In the genomic region with DNA sequence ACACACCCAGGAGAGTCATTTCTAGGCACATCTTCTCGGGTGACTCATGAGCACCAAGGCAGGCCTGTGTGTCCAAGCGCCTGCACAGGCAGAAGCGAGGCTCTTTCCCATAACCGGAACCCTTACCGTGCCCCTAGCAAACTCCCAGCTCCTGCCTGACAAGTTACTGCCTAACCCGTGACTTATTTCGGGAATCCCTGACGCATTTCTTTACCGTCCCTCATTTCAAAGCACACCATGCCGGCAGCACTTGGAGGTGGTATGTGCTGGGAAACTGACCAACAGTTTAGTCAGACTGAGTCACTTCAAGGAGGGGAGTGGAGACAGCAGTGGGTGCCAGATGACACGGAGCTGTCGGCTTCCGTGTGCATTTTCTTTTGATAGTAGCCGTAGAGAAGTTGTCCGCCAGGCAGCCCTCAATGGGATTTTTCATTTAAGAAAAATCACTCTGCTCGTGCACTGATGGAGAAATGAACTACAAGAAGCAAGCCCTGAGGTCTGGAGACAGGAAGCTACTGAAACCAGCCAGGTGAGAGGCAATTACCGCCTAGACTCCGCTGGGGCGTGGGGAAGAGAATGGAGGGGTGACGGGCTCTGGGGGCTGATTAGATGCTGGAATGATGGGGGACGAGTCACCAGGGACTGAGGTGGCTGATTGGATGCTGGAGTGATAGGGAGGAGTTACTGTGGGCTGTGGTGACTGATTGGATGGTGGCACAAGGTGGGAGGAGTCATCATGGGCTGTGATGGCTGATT, we compare ENCODE assay signal across 1 cellular context.
A peak's percentile ranks its signal among the peaks of the same experiment; 100 is the strongest.
TF ChIP-seq lines count a peak whose summit lies in the region.

No MANE protein-coding gene starts in this region.

TF ChIP-seq in A549, 52 proteins besides CTCF, POLR2A, EP300 and RAD21 (continued from another document):
- TF ChIP-seq, protein P1, sequence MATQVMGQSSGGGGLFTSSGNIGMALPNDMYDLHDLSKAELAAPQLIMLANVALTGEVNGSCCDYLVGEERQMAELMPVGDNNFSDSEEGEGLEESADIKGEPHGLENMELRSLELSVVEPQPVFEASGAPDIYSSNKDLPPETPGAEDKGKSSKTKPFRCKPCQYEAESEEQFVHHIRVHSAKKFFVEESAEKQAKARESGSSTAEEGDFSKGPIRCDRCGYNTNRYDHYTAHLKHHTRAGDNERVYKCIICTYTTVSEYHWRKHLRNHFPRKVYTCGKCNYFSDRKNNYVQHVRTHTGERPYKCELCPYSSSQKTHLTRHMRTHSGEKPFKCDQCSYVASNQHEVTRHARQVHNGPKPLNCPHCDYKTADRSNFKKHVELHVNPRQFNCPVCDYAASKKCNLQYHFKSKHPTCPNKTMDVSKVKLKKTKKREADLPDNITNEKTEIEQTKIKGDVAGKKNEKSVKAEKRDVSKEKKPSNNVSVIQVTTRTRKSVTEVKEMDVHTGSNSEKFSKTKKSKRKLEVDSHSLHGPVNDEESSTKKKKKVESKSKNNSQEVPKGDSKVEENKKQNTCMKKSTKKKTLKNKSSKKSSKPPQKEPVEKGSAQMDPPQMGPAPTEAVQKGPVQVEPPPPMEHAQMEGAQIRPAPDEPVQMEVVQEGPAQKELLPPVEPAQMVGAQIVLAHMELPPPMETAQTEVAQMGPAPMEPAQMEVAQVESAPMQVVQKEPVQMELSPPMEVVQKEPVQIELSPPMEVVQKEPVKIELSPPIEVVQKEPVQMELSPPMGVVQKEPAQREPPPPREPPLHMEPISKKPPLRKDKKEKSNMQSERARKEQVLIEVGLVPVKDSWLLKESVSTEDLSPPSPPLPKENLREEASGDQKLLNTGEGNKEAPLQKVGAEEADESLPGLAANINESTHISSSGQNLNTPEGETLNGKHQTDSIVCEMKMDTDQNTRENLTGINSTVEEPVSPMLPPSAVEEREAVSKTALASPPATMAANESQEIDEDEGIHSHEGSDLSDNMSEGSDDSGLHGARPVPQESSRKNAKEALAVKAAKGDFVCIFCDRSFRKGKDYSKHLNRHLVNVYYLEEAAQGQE (IDR thresholded peaks at IDR 0.05), result no peak
- no peak for TF ChIP-seq HEYL (CRISPR knock-in tag; IDR thresholded peaks at IDR 0.05)
- TF ChIP-seq SREBF2 (IDR thresholded peaks at IDR 0.05), result no peak
- no peak for TF ChIP-seq CHD4 (IDR thresholded peaks at IDR 0.05; ENCODE audit: borderline replicate concordance)
- TF ChIP-seq, protein P2, sequence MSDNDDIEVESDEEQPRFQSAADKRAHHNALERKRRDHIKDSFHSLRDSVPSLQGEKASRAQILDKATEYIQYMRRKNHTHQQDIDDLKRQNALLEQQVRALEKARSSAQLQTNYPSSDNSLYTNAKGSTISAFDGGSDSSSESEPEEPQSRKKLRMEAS (IDR thresholded peaks at IDR 0.05), result peak; percentile 82
- peak in 1 of 2 experiments; percentile 17; a peak in 1 of 4 replicates for TF ChIP-seq CEBPB (IDR thresholded peaks at IDR 0.05)
- TF ChIP-seq ZSCAN20 (CRISPR knock-in tag; IDR thresholded peaks at IDR 0.05), result no peak
- TF ChIP-seq BCL3 (IDR thresholded peaks at IDR 0.05), result peak; percentile 80; the same call in 2 of the 3 replicates
- no peak for TF ChIP-seq ZNF302 (CRISPR knock-in tag; IDR thresholded peaks at IDR 0.05)
